In genomic region chr13:57128909-57129308, GRCh38 we compare ENCODE assay signal across 17 cellular contexts. TPM values are rescaled to one million over a fixed set of nuclear protein-coding genes. Genes with fewer than 3 reads are reported as not detected.
DNase-seq lines count a peak whose midpoint lies in the region; ATAC-seq and TF ChIP-seq lines count a peak whose summit lies in the region.
"Had no signal": no experiment of that assay in that cellular context is flagged by ENCODE, and none has a peak within 500 bp of the region (broad histone marks: within the 10 kb centered on the region; RNA-seq: fewer than 3 reads in every experiment).

No MANE protein-coding gene starts in this region.

- DNase-seq in BE2C (no peak), H7 (peak; percentile 31), RKO (ENCODE audit: low spot score) (peak; percentile 7), iPS-NIHi7 (ENCODE audit: extremely low spot score) (peak; percentile 19), sciatic nerve (ENCODE audit: low spot score) (no peak), T1000 (lab: John Stamatoyannopoulos, UW) (no peak)
- DNase-seq in activated T-helper 1 cell treated with anti-CD3 and anti-CD28 coated beads, Interleukin-12 subunit alpha, Interleukin-12 subunit beta, Interleukin-2, Interleukin-4 antibody, amounts not matched to agents 30 ng/mL and 10 ng/mL and 1 ng/mL, durations not matched to agents 14 hours and 24 hours and 36 hours (ENCODE audit: low spot score): no peak
- DNase-seq: COR-L47, DMS79, MM.1S, NCI-H1105 treated with DMSO at 0.1 percent for 48 hours, NCI-H187 treated with DMSO at 0.1 percent for 48 hours, NCI-H446 treated with DMSO at 0.1 percent for 48 hours, NCI-H748 treated with DMSO at 0.1 percent for 48 hours, SW 1271 had no signal

- no peaks in the 10 kb centered on the region for H3K4me1 ChIP-seq in BE2C
- H3K4me1 ChIP-seq: BLaER1 treated with 17β-estradiol and CSF1 and Interleukin-3, amounts not matched to agents 10 nM and 100 nM; SJCRH30 had no signal

- H3K36me3 Mint-ChIP-seq in activated T-helper 1 cell treated with anti-CD3 and anti-CD28 coated beads, Interleukin-12 subunit alpha, Interleukin-12 subunit beta, Interleukin-2, Interleukin-4 antibody, amounts not matched to agents 30 ng/mL and 10 ng/mL and 1 ng/mL, durations not matched to agents 14 hours and 24 hours and 36 hours (ENCODE audit: low read depth): no peaks in the 10 kb centered on the region

- ATAC-seq in sciatic nerve: no peak

- no peaks in the 10 kb centered on the region for H3K27me3 Mint-ChIP-seq in activated T-helper 1 cell treated with anti-CD3 and anti-CD28 coated beads, Interleukin-12 subunit alpha, Interleukin-12 subunit beta, Interleukin-2, Interleukin-4 antibody, amounts not matched to agents 30 ng/mL and 10 ng/mL and 1 ng/mL, durations not matched to agents 14 hours and 24 hours and 36 hours (ENCODE audit: insufficient read depth)

- H3K4me1 Mint-ChIP-seq in activated T-helper 1 cell treated with anti-CD3 and anti-CD28 coated beads, Interleukin-12 subunit alpha, Interleukin-12 subunit beta, Interleukin-2, Interleukin-4 antibody, amounts not matched to agents 30 ng/mL and 10 ng/mL and 1 ng/mL, durations not matched to agents 14 hours and 24 hours and 36 hours (ENCODE audit: low read depth): no peaks in the 10 kb centered on the region

- no peak overlapping the region for H3K27ac Mint-ChIP-seq in activated T-helper 1 cell treated with anti-CD3 and anti-CD28 coated beads, Interleukin-12 subunit alpha, Interleukin-12 subunit beta, Interleukin-2, Interleukin-4 antibody, amounts not matched to agents 30 ng/mL and 10 ng/mL and 1 ng/mL, durations not matched to agents 14 hours and 24 hours and 36 hours

- H3K36me3 ChIP-seq in BE2C: no peaks in the 10 kb centered on the region
- H3K36me3 ChIP-seq in H7 (replicated peaks; ENCODE audit: control insufficient read depth, insufficient read depth, low read length): no peaks in the 10 kb centered on the region
- H3K36me3 ChIP-seq: BLaER1 treated with 17β-estradiol and CSF1 and Interleukin-3, amounts not matched to agents 10 nM and 100 nM; SJCRH30 had no signal

- no peak overlapping the region for H3K4me3 ChIP-seq in BE2C (ENCODE audit: low read depth, low read length)
- no peak overlapping the region for H3K4me3 ChIP-seq in H7 (ENCODE audit: insufficient read depth, low read depth, low read length)
- H3K4me3 ChIP-seq: BLaER1 treated with 17β-estradiol and CSF1 and Interleukin-3, amounts not matched to agents 10 nM and 100 nM; SJCRH30 had no signal

- H3K9me3 ChIP-seq in BE2C: no peaks in the 10 kb centered on the region
- H3K9me3 ChIP-seq: BLaER1 treated with 17β-estradiol and CSF1 and Interleukin-3, amounts not matched to agents 10 nM and 100 nM; SJCRH30 had no signal

- H3K4me3 Mint-ChIP-seq in activated T-helper 1 cell treated with anti-CD3 and anti-CD28 coated beads, Interleukin-12 subunit alpha, Interleukin-12 subunit beta, Interleukin-2, Interleukin-4 antibody, amounts not matched to agents 30 ng/mL and 10 ng/mL and 1 ng/mL, durations not matched to agents 14 hours and 24 hours and 36 hours: no peak overlapping the region

- H3K27me3 ChIP-seq in BE2C: no peaks in the 10 kb centered on the region
- H3K27me3 ChIP-seq in H7 (ENCODE audit: control insufficient read depth, insufficient read depth, low read length): no peaks in the 10 kb centered on the region
- H3K27me3 ChIP-seq: BLaER1 treated with 17β-estradiol and CSF1 and Interleukin-3, amounts not matched to agents 10 nM and 100 nM; SJCRH30 had no signal

- peaks cover 8% of the 10 kb centered on the region for H3K9me3 Mint-ChIP-seq in activated T-helper 1 cell treated with anti-CD3 and anti-CD28 coated beads, Interleukin-12 subunit alpha, Interleukin-12 subunit beta, Interleukin-2, Interleukin-4 antibody, amounts not matched to agents 30 ng/mL and 10 ng/mL and 1 ng/mL, durations not matched to agents 14 hours and 24 hours and 36 hours

- intact Hi-C loops in sciatic nerve (cut with DNase I): no loop called here
- intact Hi-C loops in activated T-helper 1 cell treated with anti-CD3 and anti-CD28 coated beads, Interleukin-12 subunit alpha, Interleukin-12 subunit beta, Interleukin-2, Interleukin-4 antibody, amounts not matched to agents 30 ng/mL and 10 ng/mL and 1 ng/mL, durations not matched to agents 14 hours and 24 hours and 36 hours (cut with micrococcal nuclease): no loop called here

- TF ChIP-seq CTCF in BE2C (IDR thresholded peaks at IDR 0.05; ENCODE audit: low read depth, low read length): 0 out of 2 replicates have a peak, but pooled peaks have one; percentile 8

RNA-seq across cellular contexts. Expression of gene PRR20A, which starts 11.8 kb away (rescaled TPM):
- 0.62 TPM for polyA plus RNA-seq in BE2C (2012; ENCODE audit: insufficient read depth, insufficient read length, low read depth)
- total RNA-seq in H7 (2014; rRNA removed; shearing (Covaris generic)): not detected in 2 replicates
- total RNA-seq in sciatic nerve: not detected
- not detected in 2 replicates for total RNA-seq in activated T-helper 1 cell treated with anti-CD3 and anti-CD28 coated beads, Interleukin-12 subunit alpha, Interleukin-12 subunit beta, Interleukin-2, Interleukin-4 antibody, amounts not matched to agents 30 ng/mL and 10 ng/mL and 1 ng/mL, durations not matched to agents 14 hours and 24 hours and 36 hours
- total RNA-seq: SJCRH30 had no signal

RNA-seq across cellular contexts. Expression of gene PRR20B, which starts 18.4 kb away (rescaled TPM):
- polyA plus RNA-seq in BE2C (2012; ENCODE audit: insufficient read depth, insufficient read length, low read depth): 0.62 TPM
- total RNA-seq in H7 (2014; rRNA removed; shearing (Covaris generic)): not detected in 2 replicates
- not detected for total RNA-seq in sciatic nerve
- total RNA-seq in activated T-helper 1 cell treated with anti-CD3 and anti-CD28 coated beads, Interleukin-12 subunit alpha, Interleukin-12 subunit beta, Interleukin-2, Interleukin-4 antibody, amounts not matched to agents 30 ng/mL and 10 ng/mL and 1 ng/mL, durations not matched to agents 14 hours and 24 hours and 36 hours: not detected in 2 replicates
- total RNA-seq: SJCRH30 had no signal

RNA-seq across cellular contexts. Expression of gene PRR20C, which starts 25.0 kb away (rescaled TPM):
- 1.2 TPM for polyA plus RNA-seq in BE2C (2012; ENCODE audit: insufficient read depth, insufficient read length, low read depth)
- not detected in 2 replicates for total RNA-seq in H7 (2014; rRNA removed; shearing (Covaris generic))
- not detected for total RNA-seq in sciatic nerve
- total RNA-seq in activated T-helper 1 cell treated with anti-CD3 and anti-CD28 coated beads, Interleukin-12 subunit alpha, Interleukin-12 subunit beta, Interleukin-2, Interleukin-4 antibody, amounts not matched to agents 30 ng/mL and 10 ng/mL and 1 ng/mL, durations not matched to agents 14 hours and 24 hours and 36 hours: not detected in 2 replicates
- total RNA-seq: SJCRH30 had no signal

RNA-seq across cellular contexts. Expression of gene PRR20D, which starts 31.5 kb away (rescaled TPM):
- polyA plus RNA-seq in BE2C (2012; ENCODE audit: insufficient read depth, insufficient read length, low read depth): 0.62 TPM
- not detected in 2 replicates for total RNA-seq in H7 (2014; rRNA removed; shearing (Covaris generic))
- total RNA-seq in sciatic nerve: not detected
- total RNA-seq in activated T-helper 1 cell treated with anti-CD3 and anti-CD28 coated beads, Interleukin-12 subunit alpha, Interleukin-12 subunit beta, Interleukin-2, Interleukin-4 antibody, amounts not matched to agents 30 ng/mL and 10 ng/mL and 1 ng/mL, durations not matched to agents 14 hours and 24 hours and 36 hours: not detected in 2 replicates
- total RNA-seq: SJCRH30 had no signal

RNA-seq across cellular contexts. Expression of gene PRR20E, which starts 38.1 kb away (rescaled TPM):
- polyA plus RNA-seq in BE2C (2012; ENCODE audit: insufficient read depth, insufficient read length, low read depth): 0.62 TPM
- not detected in 2 replicates for total RNA-seq in H7 (2014; rRNA removed; shearing (Covaris generic))
- not detected for total RNA-seq in sciatic nerve
- not detected in 2 replicates for total RNA-seq in activated T-helper 1 cell treated with anti-CD3 and anti-CD28 coated beads, Interleukin-12 subunit alpha, Interleukin-12 subunit beta, Interleukin-2, Interleukin-4 antibody, amounts not matched to agents 30 ng/mL and 10 ng/mL and 1 ng/mL, durations not matched to agents 14 hours and 24 hours and 36 hours
- total RNA-seq: SJCRH30 had no signal

Comparison
In these comparisons a context has a peak if more than half of its experiments do, and no peak if none do; other contexts are left out.
1. DNase-seq: peak in H7 (single experiment), RKO (single experiment) and iPS-NIHi7 (single experiment); none in BE2C (single experiment), sciatic nerve (single experiment), activated T-helper 1 cell treated with anti-CD3 and anti-CD28 coated beads, Interleukin-12 subunit alpha, Interleukin-12 subunit beta, Interleukin-2, Interleukin-4 antibody, amounts not matched to agents 30 ng/mL and 10 ng/mL and 1 ng/mL, durations not matched to agents 14 hours and 24 hours and 36 hours (single experiment) and T1000 (single experiment).